In genomic region chr16:73047221-73047535, GRCh38 we compare ENCODE assay signal across 8 cellular contexts. TPM values are rescaled to one million over a fixed set of nuclear protein-coding genes. Genes with fewer than 3 reads are reported as not detected.
DNase-seq lines count a peak whose midpoint lies in the region; ATAC-seq and TF ChIP-seq lines count a peak whose summit lies in the region.

No MANE protein-coding gene starts in this region.

- H3K4me3 Mint-ChIP-seq in Calu3 (ENCODE audit: low read depth, unreplicated experiment): peak overlapping the region; percentile 51

- peaks cover 50% of the 10 kb centered on the region for H3K4me1 Mint-ChIP-seq in Calu3 (ENCODE audit: low read depth, unreplicated experiment)

- H3K27ac Mint-ChIP-seq in Calu3 (ENCODE audit: unreplicated experiment): peak overlapping the region; percentile 53

- H3K36me3 ChIP-seq in Panc1 (ENCODE audit: control insufficient read depth, insufficient read depth, low read length) (no peaks in the 10 kb centered on the region), ovary (no peaks in the 10 kb centered on the region)

- ATAC-seq in Panc1 (no peak), GM18520 (IDR thresholded peaks at IDR 0.05; ENCODE audit: unreplicated experiment) (no peak), GM18519 (IDR thresholded peaks at IDR 0.05; ENCODE audit: low FRiP score, unreplicated experiment) (no peak), HG03139 (IDR thresholded peaks at IDR 0.05; ENCODE audit: unreplicated experiment) (no peak)

- no peak for DNase-seq in Calu3
- DNase-seq in Panc1 (ENCODE audit: low read depth, low spot score): no peak
- DNase-seq in epithelial cell of esophagus (ENCODE audit: low read depth): no peak
- no peak for DNase-seq in ovary
- no peak for DNase-seq in H4 (ENCODE audit: low spot score)

- H3K36me3 Mint-ChIP-seq in Calu3 (ENCODE audit: insufficient read depth, unreplicated experiment): peaks cover 12% of the 10 kb centered on the region

- TF ChIP-seq CTCF in Calu3 (IDR thresholded peaks at IDR 0.05; ENCODE audit: unreplicated experiment) (no peak), Panc1 (IDR thresholded peaks at IDR 0.05) (no peak), epithelial cell of esophagus (IDR thresholded peaks at IDR 0.05; ENCODE audit: insufficient read depth, low read depth, low read length, missing control alignments) (no peak), ovary (IDR thresholded peaks at IDR 0.05) (no peak)

- peaks cover 50% of the 10 kb centered on the region for H3K4me1 ChIP-seq in Panc1 (ENCODE audit: control insufficient read depth, insufficient read depth, low read length)
- peaks cover 7% of the 10 kb centered on the region for H3K4me1 ChIP-seq in ovary (ENCODE audit: insufficient read depth)

- TF ChIP-seq EP300 in ovary (IDR thresholded peaks at IDR 0.05): no peak

- CTCF ChIA-PET in Calu3 (lab: Charles Lee): interaction anchor here (0.7 to 0.9 kb wide), 2 partner anchors 21 to 86 kb away, joined by 3 read pairs; no protein-coding TSS in a partner anchor
- CTCF ChIA-PET in Panc1 (lab: Charles Lee): interaction anchor here (0.6 kb wide), 2 partner anchors 9 to 185 kb away, joined by 3 to 5 read pairs; no protein-coding TSS in a partner anchor

- H3K4me3 ChIP-seq in Panc1 (ENCODE audit: low read depth in 2 of 2, low read length in 2 of 2): peak overlapping the region; percentile 56 to 57
- peak overlapping the region; percentile 60 for H3K4me3 ChIP-seq in epithelial cell of esophagus (ENCODE audit: low read length)
- H3K4me3 ChIP-seq in ovary: peak overlapping the region; percentile 85

- H3K9me3 Mint-ChIP-seq in Calu3 (ENCODE audit: low read depth, unreplicated experiment): no peaks in the 10 kb centered on the region

- POLR2A ChIA-PET in Panc1 (lab: Charles Lee): no interaction called here

- in situ Hi-C loops in Panc1 (cut with HindIII; ENCODE audit: low pct_unique_long_range_greater_than_20kb, low sequenced_read_pairs): no loop called here

- no peak for TF ChIP-seq POLR2A in ovary (IDR thresholded peaks at IDR 0.05)

- H3K27me3 Mint-ChIP-seq in Calu3 (ENCODE audit: unreplicated experiment): no peaks in the 10 kb centered on the region

- H3K27ac ChIP-seq in Panc1 (ENCODE audit: low read length) (peak overlapping the region; percentile 77), ovary (no peak overlapping the region)

- intact Hi-C loops in Calu3 (cut with micrococcal nuclease; ENCODE audit: unreplicated experiment): loop anchor here (5.0 kb wide), 2 partner anchors 200 to 545 kb away; no protein-coding TSS in a partner anchor
- intact Hi-C loops in Panc1 (cut with micrococcal nuclease; ENCODE audit: unreplicated experiment): loop anchor here (10.0 kb wide), 1 partner anchor 212 kb away; no protein-coding TSS in a partner anchor
- intact Hi-C loops in ovary (cut with DNase I): loop anchor here in 3 of 4 donors (5.0 to 10.0 kb wide), 3 partner anchors 105 to 212 kb away; no protein-coding TSS in a partner anchor

- H3K27me3 ChIP-seq in Panc1 (ENCODE audit: control insufficient read depth, insufficient read depth, low read length) (no peaks in the 10 kb centered on the region), ovary (no peaks in the 10 kb centered on the region)

- H3K9me3 ChIP-seq in Panc1 (ENCODE audit: control insufficient read depth, insufficient read depth, low read depth, low read length) (no peaks in the 10 kb centered on the region), ovary (no peaks in the 10 kb centered on the region)

- 41 to 55% (median 54%) methylated on average over 6 of the region's 6 CpGs for WGBS in ovary, 3 donors

- BruUV-seq in Calu3 (replicated peaks; lab: Mats Ljungman, UMichigan) (no TSS peak), Panc1 (replicated peaks; lab: Mats Ljungman, UMichigan) (no TSS peak)

RNA-seq across cellular contexts. Expression of gene ZFHX3, which starts 0.8 kb away (rescaled TPM):
- total RNA-seq in Calu3 (2022) (13.6 and 17.8 TPM in 2 replicates), Panc1 (2021; ENCODE audit: unreplicated experiment) (7.1 TPM), ovary (10 to 100 TPM in 5 of 7 donors, 1 to 10 TPM in 2; 5.5 to 17.6 (median 12.6) TPM)
- polyA plus RNA-seq in Panc1 (2012; ENCODE audit: insufficient read length): 3.0 TPM
- 1 to 10 TPM; 3.4 to 6.5 TPM for polyA plus RNA-seq in ovary
- total RNA-seq in H4 (2014; rRNA removed; shearing (Covaris generic)): 0.47 and 0.68 TPM in 2 replicates
